Comparison of ENCODE assay signal across 9 cellular contexts in the genomic region with DNA sequence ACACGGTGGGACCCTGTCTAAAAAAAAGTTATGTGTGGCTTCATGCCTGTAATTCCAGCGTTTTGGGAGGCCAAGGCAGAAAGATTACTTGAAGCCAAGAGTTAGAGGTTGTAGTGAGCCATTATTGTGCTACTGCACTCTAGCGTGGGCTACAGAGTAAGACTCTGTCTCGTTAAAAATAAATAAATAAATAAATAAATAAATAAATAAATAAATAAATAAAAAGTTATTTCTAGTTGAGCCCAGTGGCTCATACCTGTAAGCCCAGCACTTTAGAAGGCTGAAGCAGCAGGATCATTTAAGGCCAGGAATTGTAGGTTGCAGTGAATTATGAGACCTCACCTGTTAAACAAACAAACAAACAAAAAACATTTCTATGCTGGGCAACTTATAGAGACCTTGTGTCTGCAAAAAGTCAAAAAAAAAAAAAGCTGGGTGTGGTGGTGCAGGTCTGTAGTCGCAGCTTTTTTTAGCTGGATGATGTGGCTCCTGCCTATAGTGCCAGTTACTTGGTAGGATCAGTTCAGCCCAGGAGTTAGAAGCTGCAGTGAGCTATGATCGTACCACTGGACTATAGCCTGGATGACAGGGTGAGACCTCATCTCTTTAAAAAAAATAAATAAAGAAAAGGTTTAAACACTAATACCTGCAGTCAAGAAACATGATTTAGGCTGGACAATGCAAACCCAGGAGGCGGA. TPM values are rescaled to one million over a fixed set of nuclear protein-coding genes. Genes with fewer than 3 reads are reported as not detected.
DNase-seq lines count a peak whose midpoint lies in the region; ATAC-seq and TF ChIP-seq lines count a peak whose summit lies in the region.
"Had no signal": no experiment of that assay in that cellular context is flagged by ENCODE, and none has a peak within 500 bp of the region (broad histone marks: within the 10 kb centered on the region; RNA-seq: fewer than 3 reads in every experiment).

No MANE protein-coding gene starts in this region.

- H3K36me3 ChIP-seq in right atrium auricular region: no peaks in the 10 kb centered on the region

- TF ChIP-seq CTCF in right atrium auricular region (IDR thresholded peaks at IDR 0.05): no peak
- TF ChIP-seq CTCF in VCaP (conservative IDR thresholded peaks at IDR 0.05): no peak

- DNase-seq in right atrium auricular region (ENCODE audit: low spot score) (peak; percentile 18), cardiac septum (ENCODE audit: low spot score) (no peak), myocyte (ENCODE audit: low read depth) (peak; percentile 31)
- no peak for DNase-seq in activated naive CD4-positive, alpha-beta T cell treated with anti-CD3 and anti-CD28 coated beads, Interleukin-2, amount 50 U/mL, for 16 hours
- DNase-seq: CD8-positive, alpha-beta memory T cell; GM23248 had no signal

- H3K9me3 ChIP-seq in right atrium auricular region: no peaks in the 10 kb centered on the region

- intact Hi-C loops in cardiac septum (cut with DNase I): no loop called here

- no peak overlapping the region for H3K27ac ChIP-seq in right atrium auricular region
- peak overlapping the region; percentile 73; the same call in 1 of the 2 replicates for H3K27ac ChIP-seq in VCaP
- H3K27ac ChIP-seq: GM23248 had no signal

- H3K27me3 ChIP-seq in right atrium auricular region: no peaks in the 10 kb centered on the region

- peaks cover 0 to 12% of the 10 kb centered on the region in 2 donors for H3K4me1 ChIP-seq in right atrium auricular region

- no peak for ATAC-seq in GM18517 (IDR thresholded peaks at IDR 0.05; ENCODE audit: unreplicated experiment)
- ATAC-seq: GM12878 had no signal

- H3K4me3 ChIP-seq in right atrium auricular region: no peak overlapping the region
- H3K4me3 ChIP-seq: GM12878, GM23248 had no signal

RNA-seq across cellular contexts. Expression of a gene that starts 25.6 kb away (rescaled TPM):
- total RNA-seq in right atrium auricular region (10 to 100 TPM; 14.9 to 22.4 TPM), cardiac septum (29.5 TPM), myocyte (19.0 and 24.2 TPM in 2 replicates)
- 18.1 TPM for polyA plus RNA-seq in myocyte (2012)

RNA-seq across cellular contexts. Expression of a gene that starts 27.9 kb away (rescaled TPM):
- 10 to 100 TPM; 15.5 to 21.5 TPM for total RNA-seq in right atrium auricular region
- total RNA-seq in cardiac septum: 24.4 TPM
- total RNA-seq in myocyte: 7.4 and 9.5 TPM in 2 replicates
- polyA plus RNA-seq in myocyte (2012): 19.3 TPM

Comparison
In these comparisons a context has a peak if more than half of its experiments do, and no peak if none do; other contexts are left out.
1. DNase-seq: peak in right atrium auricular region (single experiment) and myocyte (single experiment); none in cardiac septum (single experiment) and activated naive CD4-positive, alpha-beta T cell treated with anti-CD3 and anti-CD28 coated beads, Interleukin-2, amount 50 U/mL, for 16 hours (single experiment).